13 cellular contexts compared by ENCODE assay signal in genomic region chr3:123085293-123085949, GRCh38. TPM values are rescaled to one million over a fixed set of nuclear protein-coding genes. Genes with fewer than 3 reads are reported as not detected.
DNase-seq lines count a peak whose midpoint lies in the region; TF ChIP-seq lines count a peak whose summit lies in the region.
"Had no signal": no experiment of that assay in that cellular context is flagged by ENCODE, and none has a peak within 500 bp of the region (broad histone marks: within the 10 kb centered on the region; RNA-seq: fewer than 3 reads in every experiment).

No MANE protein-coding gene starts in this region.

- H3K9me2 ChIP-seq in neural cell (ENCODE audit: insufficient read depth, low read length) = no peaks in the 10 kb centered on the region

- H3K9me3 Mint-ChIP-seq in Caco-2 (ENCODE audit: unreplicated experiment) (no peaks in the 10 kb centered on the region), chondrocyte (ENCODE audit: low read depth) (no peaks in the 10 kb centered on the region)
- H3K9me3 Mint-ChIP-seq: activated CD4-positive, alpha-beta T cell treated with anti-CD3 and anti-CD28 coated beads, Interleukin-2, amount 10 ng/mL, durations not matched to agents 7 days and 5 days had no signal

- H3K79me2 ChIP-seq in neural cell (replicated peaks; ENCODE audit: insufficient read depth, low read length) = no peaks in the 10 kb centered on the region

- CTCF ChIA-PET in Caco-2 (lab: Charles Lee) = interaction anchor here (1.0 kb wide), 1 partner anchor 14 kb away, joined by 3 read pairs; no protein-coding TSS in a partner anchor

- intact Hi-C loops in Caco-2 (cut with micrococcal nuclease; ENCODE audit: unreplicated experiment) = no loop called here

- no TSS peak for BruUV-seq in Caco-2 (replicated peaks; lab: Mats Ljungman, UMichigan)

- peak overlapping the region; percentile 29 for H3K27ac Mint-ChIP-seq in Caco-2 (ENCODE audit: unreplicated experiment)
- H3K27ac Mint-ChIP-seq in chondrocyte (ENCODE audit: unreplicated experiment) = peak overlapping the region; percentile 87
- H3K27ac Mint-ChIP-seq: activated CD4-positive, alpha-beta T cell treated with anti-CD3 and anti-CD28 coated beads, Interleukin-2, amount 10 ng/mL, durations not matched to agents 7 days and 5 days had no signal

- no peak for TF ChIP-seq RAD21 in neural cell (conservative IDR thresholded peaks at IDR 0.05)

- TF ChIP-seq CTCF in Caco-2 (IDR thresholded peaks at IDR 0.05; ENCODE audit: insufficient read depth in 1 of 2, low read depth in 1 of 2, low read length in 1 of 2, severe bottlenecking in 1 of 2, unreplicated experiment in 1 of 2) (no peak), chondrocyte (IDR thresholded peaks at IDR 0.05) (no peak), neural cell (IDR thresholded peaks at IDR 0.05; ENCODE audit: poor library complexity, severe bottlenecking) (no peak)

- no peaks in the 10 kb centered on the region for H3F3A ChIP-seq in neural cell (ENCODE audit: insufficient read depth, low read length, poor library complexity, severe bottlenecking)

- peaks cover 33% of the 10 kb centered on the region for H3K4me1 Mint-ChIP-seq in Caco-2 (ENCODE audit: low read depth, unreplicated experiment)
- peaks cover 100% of the 10 kb centered on the region for H3K4me1 Mint-ChIP-seq in chondrocyte (ENCODE audit: low read depth)

- no peaks in the 10 kb centered on the region for H4K20me1 ChIP-seq in neural cell (ENCODE audit: insufficient read depth)

- POLR2A ChIA-PET in Caco-2 (lab: Charles Lee) = interaction anchor here (0.6 kb wide), 1 partner anchor 57 kb away, joined by 3 read pairs; no protein-coding TSS in a partner anchor

- H3K9me3 ChIP-seq in Caco-2 (no peaks in the 10 kb centered on the region), neural cell (ENCODE audit: low read length) (no peaks in the 10 kb centered on the region)

- TF ChIP-seq EP300 in neural cell (conservative IDR thresholded peaks at IDR 0.05; ENCODE audit: poor library complexity, severe bottlenecking) = no peak

- no peak overlapping the region for H2AFZ ChIP-seq in neural cell (ENCODE audit: low read depth, low read length)

- in situ Hi-C loops in KBM-7 (cut with MboI; ENCODE audit: low pct_unique_long_range_greater_than_20kb, low sequenced_read_pairs) = no loop called here

- peaks cover 46% of the 10 kb centered on the region for H3K4me1 ChIP-seq in Caco-2

- H3K4me3 ChIP-seq in Caco-2 (ENCODE audit: low read depth, low read length) (no peak overlapping the region), neural cell (ENCODE audit: low read length) (peak overlapping the region; percentile 31)

- DNase-seq in Caco-2 = peak; percentile 12 to 46
- peak; percentile 76 for DNase-seq in KBM-7
- DNase-seq in chondrocyte (ENCODE audit: low spot score) = no peak
- DNase-seq in AG20443 (ENCODE audit: low spot score) = no peak
- no peak for DNase-seq in activated CD4-positive, alpha-beta T cell treated with anti-CD3 and anti-CD28 coated beads for 1 hour
- DNase-seq in ureter (ENCODE audit: low spot score) = no peak
- DNase-seq in stimulated activated CD4-positive, alpha-beta T cell treated with anti-CD3 and anti-CD28 coated beads, Interleukin-2, amount 100 ng/mL, for 48 hours = no peak
- DNase-seq: activated CD4-positive, alpha-beta T cell treated with anti-CD3 and anti-CD28 coated beads, Interleukin-2, amount 10 ng/mL, durations not matched to agents 7 days and 5 days; amygdala; NCI-H1105 treated with DMSO at 0.1 percent for 48 hours had no signal

- H3K36me3 Mint-ChIP-seq in Caco-2 (ENCODE audit: insufficient read depth, unreplicated experiment) (peaks cover 11% of the 10 kb centered on the region), chondrocyte (ENCODE audit: low read depth) (no peaks in the 10 kb centered on the region)

- H3K27ac ChIP-seq in neural cell (ENCODE audit: low read length) = no peak overlapping the region

- H3K27me3 Mint-ChIP-seq in Caco-2 (ENCODE audit: insufficient read depth, unreplicated experiment) (no peaks in the 10 kb centered on the region), chondrocyte (ENCODE audit: low read depth) (no peaks in the 10 kb centered on the region)
- H3K27me3 Mint-ChIP-seq: activated CD4-positive, alpha-beta T cell treated with anti-CD3 and anti-CD28 coated beads, Interleukin-2, amount 10 ng/mL, durations not matched to agents 7 days and 5 days had no signal

- H3K4me3 Mint-ChIP-seq in Caco-2 (ENCODE audit: unreplicated experiment) (no peak overlapping the region), chondrocyte (ENCODE audit: unreplicated experiment) (peak overlapping the region; percentile 5)
- H3K4me3 Mint-ChIP-seq: activated CD4-positive, alpha-beta T cell treated with anti-CD3 and anti-CD28 coated beads, Interleukin-2, amount 10 ng/mL, durations not matched to agents 7 days and 5 days had no signal

- H3K9ac ChIP-seq in neural cell (ENCODE audit: low read length) = no peak overlapping the region

- H3K4me2 ChIP-seq in neural cell (ENCODE audit: low read length) = no peak overlapping the region

- H3K36me3 ChIP-seq in Caco-2 (ENCODE audit: control insufficient read depth, insufficient read depth, low read length) (peaks cover 1% of the 10 kb centered on the region; the same call in 1 of the 2 replicates), neural cell (ENCODE audit: insufficient read depth, low read length) (no peaks in the 10 kb centered on the region)

- H3K27me3 ChIP-seq in Caco-2 (replicated peaks; ENCODE audit: control insufficient read depth, insufficient read depth, low read length) (no peaks in the 10 kb centered on the region), neural cell (ENCODE audit: insufficient read depth, low read depth, low read length) (no peaks in the 10 kb centered on the region)

TF ChIP-seq in neural cell, 6 proteins besides CTCF, POLR2A, EP300 and RAD21:
- TF ChIP-seq EZH2 (IDR thresholded peaks at IDR 0.05; ENCODE audit: borderline replicate concordance, insufficient read depth, low read length, poor library complexity, severe bottlenecking) (no peak), TAF1 (IDR thresholded peaks at IDR 0.05; ENCODE audit: low read depth) (no peak), REST (IDR thresholded peaks at IDR 0.05; ENCODE audit: borderline replicate concordance) (no peak), POLR2AphosphoS5 (IDR thresholded peaks at IDR 0.05) (no peak), SMC3 (conservative IDR thresholded peaks at IDR 0.05; ENCODE audit: poor library complexity) (no peak), MXI1 (conservative IDR thresholded peaks at IDR 0.05; ENCODE audit: poor library complexity, severe bottlenecking) (no peak)

RNA-seq across cellular contexts. Expression of gene PDIA5, which starts 18.6 kb away (rescaled TPM):
- total RNA-seq in Caco-2 (2022) = 48.2 and 55.5 TPM in 2 replicates
- 82.7 to 129 TPM (median 128 TPM) in 3 replicates for total RNA-seq in chondrocyte
- 1.4 and 4.9 TPM in 2 replicates for polyA plus RNA-seq in neural cell
- polyA minus RNA-seq in neural cell = 0.73 and 2.3 TPM in 2 replicates
- total RNA-seq in ureter = 44.2 TPM

RNA-seq across cellular contexts. Expression of gene SEMA5B, which starts 57.9 kb away (rescaled TPM):
- 0.84 and 1.0 TPM in 2 replicates for total RNA-seq in Caco-2 (2022)
- total RNA-seq in chondrocyte = 3.1 to 68.8 TPM (median 68.4 TPM) in 3 replicates
- polyA plus RNA-seq in neural cell = 3.8 and 7.0 TPM in 2 replicates
- polyA minus RNA-seq in neural cell = 3.1 and 4.1 TPM in 2 replicates
- 2.3 TPM for total RNA-seq in ureter
- total RNA-seq: activated CD4-positive, alpha-beta T cell treated with anti-CD3 and anti-CD28 coated beads, Interleukin-2, amount 10 ng/mL, durations not matched to agents 7 days and 5 days; epithelial cell of proximal tubule; kidney epithelial cell had no signal

Comparison
In these comparisons a context has a peak if more than half of its experiments do, and no peak if none do; other contexts are left out.
1. DNase-seq: peak in Caco-2 (2 of 2) and KBM-7 (single experiment); none in chondrocyte (single experiment), AG20443 (single experiment), activated CD4-positive, alpha-beta T cell treated with anti-CD3 and anti-CD28 coated beads for 1 hour (single experiment), ureter (single experiment) and stimulated activated CD4-positive, alpha-beta T cell treated with anti-CD3 and anti-CD28 coated beads, Interleukin-2, amount 100 ng/mL, for 48 hours (0 of 2).